In the genomic region with DNA sequence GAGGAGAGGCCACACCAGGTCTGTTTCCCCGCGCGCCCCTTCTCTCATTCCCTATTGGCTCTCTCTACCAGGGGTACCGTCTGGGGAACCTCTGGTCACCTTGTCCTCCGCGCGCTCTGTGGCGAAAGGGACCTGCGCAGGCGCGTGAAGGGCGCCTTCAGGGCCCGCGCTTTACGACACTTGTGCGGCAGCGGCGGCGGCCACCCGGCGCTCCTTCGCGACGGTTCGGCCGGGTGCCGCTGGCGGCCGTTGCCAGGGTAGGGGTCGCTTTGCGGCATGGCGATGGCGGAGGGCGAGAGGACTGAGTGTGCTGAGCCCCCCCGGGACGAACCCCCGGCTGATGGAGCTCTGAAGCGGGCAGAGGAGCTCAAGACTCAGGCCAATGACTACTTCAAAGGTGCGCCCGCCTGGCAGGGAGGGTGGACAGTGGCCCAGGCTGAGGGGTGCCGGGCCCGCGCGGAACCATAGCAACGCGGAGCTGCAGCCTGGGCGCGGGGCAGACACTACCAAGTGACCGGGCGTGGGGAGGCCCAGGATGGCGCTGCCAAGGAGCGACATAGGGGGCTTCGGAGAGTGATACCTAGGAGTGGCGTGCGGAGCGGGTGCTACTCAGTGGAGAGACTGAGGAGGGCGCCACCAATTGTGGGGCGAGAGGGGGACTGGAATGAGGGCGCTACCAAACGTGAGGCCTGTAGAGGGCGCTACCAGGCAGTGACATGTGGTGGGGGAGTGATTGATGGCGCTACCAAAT, we compare ENCODE assay signal across 1 cellular context.
A peak's percentile ranks its signal among the peaks of the same experiment; 100 is the strongest.
TF ChIP-seq lines count a peak whose summit lies in the region.

A gene with protein sequence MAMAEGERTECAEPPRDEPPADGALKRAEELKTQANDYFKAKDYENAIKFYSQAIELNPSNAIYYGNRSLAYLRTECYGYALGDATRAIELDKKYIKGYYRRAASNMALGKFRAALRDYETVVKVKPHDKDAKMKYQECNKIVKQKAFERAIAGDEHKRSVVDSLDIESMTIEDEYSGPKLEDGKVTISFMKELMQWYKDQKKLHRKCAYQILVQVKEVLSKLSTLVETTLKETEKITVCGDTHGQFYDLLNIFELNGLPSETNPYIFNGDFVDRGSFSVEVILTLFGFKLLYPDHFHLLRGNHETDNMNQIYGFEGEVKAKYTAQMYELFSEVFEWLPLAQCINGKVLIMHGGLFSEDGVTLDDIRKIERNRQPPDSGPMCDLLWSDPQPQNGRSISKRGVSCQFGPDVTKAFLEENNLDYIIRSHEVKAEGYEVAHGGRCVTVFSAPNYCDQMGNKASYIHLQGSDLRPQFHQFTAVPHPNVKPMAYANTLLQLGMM (plus strand): TSS at position 267 of the 751 bp plus-strand sequence. CDS start 10 bp downstream, at position 277.

TF ChIP-seq in A549, 52 proteins besides CTCF, POLR2A, EP300 and RAD21 (continued from another document):
- TF ChIP-seq, protein P1, sequence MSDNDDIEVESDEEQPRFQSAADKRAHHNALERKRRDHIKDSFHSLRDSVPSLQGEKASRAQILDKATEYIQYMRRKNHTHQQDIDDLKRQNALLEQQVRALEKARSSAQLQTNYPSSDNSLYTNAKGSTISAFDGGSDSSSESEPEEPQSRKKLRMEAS (IDR thresholded peaks at IDR 0.05), result peak; percentile 86
- TF ChIP-seq PHF8 (IDR thresholded peaks at IDR 0.05; ENCODE audit: borderline replicate concordance, low read depth) (peak; percentile 76; the same call in 1 of the 2 replicates), HOXB13 (CRISPR knock-in tag; IDR thresholded peaks at IDR 0.05; ENCODE audit: low read depth) (no peak), CEBPB (IDR thresholded peaks at IDR 0.05) (0 out of 4 replicates have a peak, but pooled peaks of 1 of the 2 experiments have one; percentile 48), HOXB5 (CRISPR knock-in tag; IDR thresholded peaks at IDR 0.05) (peak; percentile 100), CBX2 (IDR thresholded peaks at IDR 0.05; ENCODE audit: borderline replicate concordance, low read depth) (no peak), SMC3 (IDR thresholded peaks at IDR 0.05) (peak; percentile 59; the same call in 2 of the 3 replicates), ZSCAN20 (CRISPR knock-in tag; IDR thresholded peaks at IDR 0.05) (no peak), KDM5A (IDR thresholded peaks at IDR 0.05) (peak; percentile 76; the same call in 1 of the 2 replicates), RCOR1 (IDR thresholded peaks at IDR 0.05; ENCODE audit: low read depth, low read length) (0 out of 2 replicates have a peak, but pooled peaks have one; percentile 9), ZC3H11A (IDR thresholded peaks at IDR 0.05) (no peak)
- TF ChIP-seq, protein P2, sequence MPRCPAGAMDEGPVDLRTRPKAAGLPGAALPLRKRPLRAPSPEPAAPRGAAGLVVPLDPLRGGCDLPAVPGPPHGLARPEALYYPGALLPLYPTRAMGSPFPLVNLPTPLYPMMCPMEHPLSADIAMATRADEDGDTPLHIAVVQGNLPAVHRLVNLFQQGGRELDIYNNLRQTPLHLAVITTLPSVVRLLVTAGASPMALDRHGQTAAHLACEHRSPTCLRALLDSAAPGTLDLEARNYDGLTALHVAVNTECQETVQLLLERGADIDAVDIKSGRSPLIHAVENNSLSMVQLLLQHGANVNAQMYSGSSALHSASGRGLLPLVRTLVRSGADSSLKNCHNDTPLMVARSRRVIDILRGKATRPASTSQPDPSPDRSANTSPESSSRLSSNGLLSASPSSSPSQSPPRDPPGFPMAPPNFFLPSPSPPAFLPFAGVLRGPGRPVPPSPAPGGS (IDR thresholded peaks at IDR 0.05), result peak; percentile 80; the same call in 2 of the 3 replicates
